In the genomic region with DNA sequence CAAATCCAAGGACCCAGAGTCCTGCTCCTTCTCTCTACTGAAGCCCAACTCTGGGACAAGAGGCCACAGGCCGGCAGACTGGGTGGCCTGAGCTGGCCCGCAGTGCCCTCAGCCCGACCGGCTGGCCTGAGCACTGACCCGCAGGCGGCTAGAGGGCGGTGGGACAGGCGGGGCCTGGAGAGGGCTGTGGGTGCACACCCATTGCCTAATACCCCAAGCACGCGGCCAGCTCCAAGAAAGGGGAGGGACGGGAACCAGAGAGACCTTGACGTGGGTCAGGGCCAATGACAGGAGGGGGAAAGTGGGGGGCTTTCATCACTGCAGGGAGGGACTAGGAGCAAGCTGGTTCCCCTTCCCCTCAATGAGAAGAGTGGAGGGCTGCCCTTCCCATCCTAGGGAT, we compare ENCODE assay signal across 18 cellular contexts. TPM values are rescaled to one million over a fixed set of nuclear protein-coding genes. Genes with fewer than 3 reads are reported as not detected.
DNase-seq lines count a peak whose midpoint lies in the region; ATAC-seq lines count a peak whose summit lies in the region.
"Had no signal": no experiment of that assay in that cellular context is flagged by ENCODE, and none has a peak within 500 bp of the region (broad histone marks: within the 10 kb centered on the region; RNA-seq: fewer than 3 reads in every experiment).

No MANE protein-coding gene starts in this region.

- H3K4me3 Mint-ChIP-seq in stimulated activated memory B cell treated with anti-CD40 and anti-IgM and Interleukin-4, amounts not matched to agents 10 μg/mL and 1 μg/mL and 100 μg/mL, for 72 hours = no peak overlapping the region
- H3K4me3 Mint-ChIP-seq: CD4-positive, alpha-beta T cell; T-helper 1 cell treated with Interleukin-12 subunit alpha and Interleukin-12 subunit beta and Interleukin-4 antibody, amounts not matched to agents 30 μg/mL and 1 μg/mL, for 36 hours had no signal

- peak; percentile 76 for DNase-seq in AG20443 (ENCODE audit: low spot score)
- peak; percentile 48 for DNase-seq in M059J (ENCODE audit: low read depth)
- peak; percentile 86 for DNase-seq in Right ventricle myocardium superior
- peak; percentile 76 for DNase-seq in myocyte (ENCODE audit: low read depth)
- no peak for DNase-seq in stimulated activated CD4-positive, alpha-beta T cell treated with anti-CD3 and anti-CD28 coated beads, Interleukin-15, amount 100 ng/mL, for 24 hours
- DNase-seq: DMS79 treated with DMSO at 0.1 percent for 48 hours; Karpas-422; NCI-H1694; NK-92 treated with Interleukin-12 subunit alpha and Interleukin-12 subunit beta, amount 100 ng/mL, for 24 hours; spleen had no signal

- intact Hi-C loops in Right ventricle myocardium superior (cut with DNase I) = no loop called here

- H3K9me3 Mint-ChIP-seq in stimulated activated memory B cell treated with anti-CD40 and anti-IgM and Interleukin-4, amounts not matched to agents 10 μg/mL and 1 μg/mL and 100 μg/mL, for 72 hours = no peaks in the 10 kb centered on the region
- H3K9me3 Mint-ChIP-seq: CD4-positive, alpha-beta T cell; T-helper 1 cell treated with Interleukin-12 subunit alpha and Interleukin-12 subunit beta and Interleukin-4 antibody, amounts not matched to agents 30 μg/mL and 1 μg/mL, for 36 hours had no signal

- no peaks in the 10 kb centered on the region for H3K36me3 Mint-ChIP-seq in stimulated activated memory B cell treated with anti-CD40 and anti-IgM and Interleukin-4, amounts not matched to agents 10 μg/mL and 1 μg/mL and 100 μg/mL, for 72 hours

- peaks cover 80% of the 10 kb centered on the region for H3K27me3 Mint-ChIP-seq in stimulated activated memory B cell treated with anti-CD40 and anti-IgM and Interleukin-4, amounts not matched to agents 10 μg/mL and 1 μg/mL and 100 μg/mL, for 72 hours

- peaks cover 62% of the 10 kb centered on the region for H3K4me1 Mint-ChIP-seq in stimulated activated memory B cell treated with anti-CD40 and anti-IgM and Interleukin-4, amounts not matched to agents 10 μg/mL and 1 μg/mL and 100 μg/mL, for 72 hours

- no peak overlapping the region for H3K27ac Mint-ChIP-seq in stimulated activated memory B cell treated with anti-CD40 and anti-IgM and Interleukin-4, amounts not matched to agents 10 μg/mL and 1 μg/mL and 100 μg/mL, for 72 hours
- H3K27ac Mint-ChIP-seq: CD4-positive, alpha-beta T cell; T-helper 1 cell treated with Interleukin-12 subunit alpha and Interleukin-12 subunit beta and Interleukin-4 antibody, amounts not matched to agents 30 μg/mL and 1 μg/mL, for 36 hours had no signal

- ATAC-seq in Right ventricle myocardium superior (ENCODE audit: poor library complexity) (peak; percentile 74), HG02798 (IDR thresholded peaks at IDR 0.05; ENCODE audit: poor library complexity, unreplicated experiment) (no peak), GM21526 (IDR thresholded peaks at IDR 0.05; ENCODE audit: low FRiP score, unreplicated experiment) (no peak)
- no peak for ATAC-seq in stimulated activated memory B cell treated with anti-CD40 and anti-IgM and Interleukin-4, amounts not matched to agents 10 μg/mL and 1 μg/mL and 100 μg/mL, for 72 hours

RNA-seq across cellular contexts. Expression of gene WNT10B, which starts 2.0 kb away (rescaled TPM):
- 0.27 TPM in 1 of 2 replicates, not detected in the other for total RNA-seq in M059J (2014; rRNA removed; shearing (Covaris generic))
- total RNA-seq in Right ventricle myocardium superior = 0.40 TPM
- 0.83 and 1.4 TPM in 2 replicates for total RNA-seq in myocyte
- 1.2 TPM for polyA plus RNA-seq in myocyte (2012)
- total RNA-seq: osteocyte had no signal

RNA-seq across cellular contexts. Expression of gene WNT1, which starts 4.6 kb away (rescaled TPM):
- not detected in 2 replicates for total RNA-seq in M059J (2014; rRNA removed; shearing (Covaris generic))
- total RNA-seq in Right ventricle myocardium superior (not detected), myocyte (not detected in 2 replicates)
- polyA plus RNA-seq in myocyte (2012) = not detected
- total RNA-seq: body of pancreas, osteocyte, urinary bladder had no signal
- polyA plus RNA-seq: urinary bladder had no signal

RNA-seq across cellular contexts. Expression of gene ARF3, which starts 16.2 kb away (rescaled TPM):
- 80.8 and 81.3 TPM in 2 replicates for total RNA-seq in M059J (2014; rRNA removed; shearing (Covaris generic))
- total RNA-seq in Right ventricle myocardium superior (43.7 TPM), myocyte (47.6 and 54.1 TPM in 2 replicates)
- polyA plus RNA-seq in myocyte (2012) = 129 TPM

RNA-seq across cellular contexts. Expression of gene DDN, which starts 25.6 kb away (rescaled TPM):
- not detected in 2 replicates for total RNA-seq in M059J (2014; rRNA removed; shearing (Covaris generic))
- 0.78 TPM for total RNA-seq in Right ventricle myocardium superior
- 3.4 and 12.3 TPM in 2 replicates for total RNA-seq in myocyte
- polyA plus RNA-seq in myocyte (2012) = 1.1 TPM
- polyA plus RNA-seq: urinary bladder had no signal

RNA-seq across cellular contexts. Expression of gene PRKAG1, which starts 45.0 kb away (rescaled TPM):
- total RNA-seq in M059J (2014; rRNA removed; shearing (Covaris generic)) = 56.0 and 59.3 TPM in 2 replicates
- total RNA-seq in Right ventricle myocardium superior (92.8 TPM), myocyte (67.0 and 76.0 TPM in 2 replicates)
- 88.8 TPM for polyA plus RNA-seq in myocyte (2012)
